17 cellular contexts compared by ENCODE assay signal in the genomic region with DNA sequence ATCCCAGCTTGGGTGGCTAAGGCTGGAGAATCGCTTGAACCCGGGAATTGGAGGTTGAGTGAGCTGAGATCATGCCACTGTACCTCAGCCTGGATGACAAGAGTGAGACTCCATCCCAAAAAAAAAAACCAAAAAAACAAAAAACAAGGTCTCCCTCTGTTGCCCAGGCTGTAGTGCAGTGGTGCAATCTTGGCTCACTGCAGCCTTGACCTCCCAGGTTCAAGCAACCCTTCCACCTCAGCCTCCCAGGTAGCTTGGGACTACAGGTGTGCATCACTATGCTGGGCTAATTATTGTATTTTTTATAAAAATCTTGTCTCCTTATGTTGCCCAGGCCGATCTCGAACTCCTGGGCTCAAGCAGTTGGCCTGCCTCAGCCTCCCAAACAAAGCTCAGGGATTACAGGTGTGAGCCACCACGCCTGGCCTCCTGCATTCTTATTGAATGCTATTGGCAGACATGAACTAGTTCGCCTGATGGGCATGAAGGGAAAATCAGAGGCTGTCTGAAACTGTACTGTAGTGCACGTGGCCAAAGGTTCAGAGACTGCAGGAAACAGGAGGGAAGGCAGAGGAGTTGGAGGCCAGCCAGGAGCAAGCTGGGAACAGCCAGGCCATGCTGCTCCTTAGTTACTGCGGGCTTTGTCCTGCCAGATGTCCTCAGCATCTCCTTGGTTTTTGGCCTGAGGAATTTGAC. TPM values are rescaled to one million over a fixed set of nuclear protein-coding genes. Genes with fewer than 3 reads are reported as not detected.
DNase-seq lines count a peak whose midpoint lies in the region; ATAC-seq, FAIRE-seq and TF ChIP-seq lines count a peak whose summit lies in the region.
"Had no signal": no experiment of that assay in that cellular context is flagged by ENCODE, and none has a peak within 500 bp of the region (broad histone marks: within the 10 kb centered on the region; RNA-seq: fewer than 3 reads in every experiment).

No MANE protein-coding gene starts in this region.

- dilution Hi-C loops in endothelial cell of umbilical vein (cut with MboI; ENCODE audit: extremely low pct_ligation_motif_present, low sequenced_read_pairs), result no loop called here

- H3K9me3 ChIP-seq in endothelial cell of umbilical vein (replicated peaks; ENCODE audit: control insufficient read depth, insufficient read depth, low read length), result no peaks in the 10 kb centered on the region
- H3K9me3 ChIP-seq: SJSA1, thoracic aorta had no signal

- CTCF ChIA-PET in endothelial cell of umbilical vein (lab: Charles Lee), result interaction anchor here (1.0 to 1.2 kb wide), 3 partner anchors 11 to 42 kb away, joined by 3 to 6 read pairs (median 3); partner anchors contain the start of gene ASXL2

- no peak overlapping the region for H3K27ac Mint-ChIP-seq in endothelial cell (ENCODE audit: unreplicated experiment)
- H3K27ac Mint-ChIP-seq: activated naive CD4-positive, alpha-beta T cell treated with anti-CD3 and anti-CD28 coated beads, Interleukin-2, amount 50 U/mL, for 24 hours had no signal

- TF ChIP-seq CTCF in endothelial cell of umbilical vein (IDR thresholded peaks at IDR 0.05; ENCODE audit: extremely low read depth in 1 of 2, insufficient read depth in 1 of 2, low read depth in 1 of 2, low read length in 2 of 2) (no peak), endothelial cell (IDR thresholded peaks at IDR 0.05; ENCODE audit: unreplicated experiment) (no peak)

- DNase-seq in EL (peak; percentile 55), NCI-H446 treated with DMSO at 0.1 percent for 48 hours (lab: John Stamatoyannopoulos, UW) (peak; percentile 82), endothelial cell of umbilical vein (ENCODE audit: low read depth, low spot score) (peak; percentile 79), myocyte (ENCODE audit: low read depth) (peak; percentile 19), endothelial cell (ENCODE audit: low spot score) (no peak), cortex of kidney (lab: John Stamatoyannopoulos, UW) (no peak)
- DNase-seq: activated CD4-positive, alpha-beta T cell treated with anti-CD3 and anti-CD28 coated beads, Interleukin-2, amount 50 U/mL, for 4 hours; DMS153; NCI-H226; stimulated activated CD4-positive, alpha-beta T cell treated with anti-CD3 and anti-CD28 coated beads, Interleukin-4, amount 100 ng/mL, for 4 hours had no signal

- H3K27me3 Mint-ChIP-seq in endothelial cell (ENCODE audit: unreplicated experiment), result peaks cover 3% of the 10 kb centered on the region
- H3K27me3 Mint-ChIP-seq: activated naive CD4-positive, alpha-beta T cell treated with anti-CD3 and anti-CD28 coated beads, Interleukin-2, amount 50 U/mL, for 24 hours had no signal

- POLR2A ChIA-PET in endothelial cell of umbilical vein (lab: Charles Lee), result interaction anchor here (0.7 kb wide), 1 partner anchor 486 kb away, joined by 7 read pairs; no protein-coding TSS in a partner anchor

- no peak overlapping the region for H3K27ac ChIP-seq in endothelial cell of umbilical vein (ENCODE audit: insufficient read depth, low read depth, low read length)
- H3K27ac ChIP-seq: KMS-11, SJSA1, thoracic aorta had no signal

- BruUV-seq in endothelial cell of umbilical vein (replicated peaks; lab: Mats Ljungman, UMichigan), result no TSS peak

- no peaks in the 10 kb centered on the region for H4K20me1 ChIP-seq in endothelial cell of umbilical vein (replicated peaks; ENCODE audit: control insufficient read depth, extremely low read depth, insufficient read depth, low read length)

- H3K79me2 ChIP-seq in endothelial cell of umbilical vein (ENCODE audit: control insufficient read depth, insufficient read depth, low read length), result no peaks in the 10 kb centered on the region

- H3K4me3 ChIP-seq in endothelial cell of umbilical vein (replicated peaks in 1 of 3; ENCODE audit: insufficient read depth in 1 of 3, low read depth in 1 of 3, low read length in 3 of 3), result no peak overlapping the region
- H3K4me3 ChIP-seq: SJSA1, thoracic aorta had no signal

- H3K27me3 ChIP-seq in endothelial cell of umbilical vein (ENCODE audit: control insufficient read depth in 2 of 2, insufficient read depth in 2 of 2, low read length in 2 of 2), result peaks cover 2% of the 10 kb centered on the region in 2 experiments
- H3K27me3 ChIP-seq: SJSA1 had no signal

- H3K36me3 Mint-ChIP-seq in endothelial cell (ENCODE audit: low read depth, unreplicated experiment), result no peaks in the 10 kb centered on the region
- H3K36me3 Mint-ChIP-seq: activated naive CD4-positive, alpha-beta T cell treated with anti-CD3 and anti-CD28 coated beads, Interleukin-2, amount 50 U/mL, for 24 hours had no signal

- H3K36me3 ChIP-seq in endothelial cell of umbilical vein (ENCODE audit: control insufficient read depth in 2 of 2, extremely low read depth in 1 of 2, insufficient read depth in 2 of 2, low read length in 2 of 2), result no peaks in the 10 kb centered on the region
- H3K36me3 ChIP-seq: SJSA1, thoracic aorta had no signal

- no peaks in the 10 kb centered on the region for H3K9me1 ChIP-seq in endothelial cell of umbilical vein (replicated peaks; ENCODE audit: control insufficient read depth, extremely low read depth, insufficient read depth, low read length)

- H3K4me1 ChIP-seq in endothelial cell of umbilical vein (ENCODE audit: control insufficient read depth, extremely low read depth, insufficient read depth, low read length), result no peaks in the 10 kb centered on the region

- no peak overlapping the region for H3K4me2 ChIP-seq in endothelial cell of umbilical vein (ENCODE audit: insufficient read depth, low read length)
- H3K4me2 ChIP-seq: KMS-11 had no signal

- peak; percentile 92 for FAIRE-seq in endothelial cell of umbilical vein (lab: Jason Lieb, UNC)
- FAIRE-seq: islet of Langerhans had no signal

- H2AFZ ChIP-seq in endothelial cell of umbilical vein (ENCODE audit: low read depth, low read length), result no peak overlapping the region

- H3K9me3 Mint-ChIP-seq in endothelial cell (ENCODE audit: unreplicated experiment), result no peaks in the 10 kb centered on the region
- H3K9me3 Mint-ChIP-seq: activated naive CD4-positive, alpha-beta T cell treated with anti-CD3 and anti-CD28 coated beads, Interleukin-2, amount 50 U/mL, for 24 hours had no signal

- peaks cover 2% of the 10 kb centered on the region for H3K4me1 Mint-ChIP-seq in endothelial cell (ENCODE audit: unreplicated experiment)
- H3K4me1 Mint-ChIP-seq: activated naive CD4-positive, alpha-beta T cell treated with anti-CD3 and anti-CD28 coated beads, Interleukin-2, amount 50 U/mL, for 24 hours had no signal

- no peak overlapping the region for H3K9ac ChIP-seq in endothelial cell of umbilical vein (replicated peaks; ENCODE audit: extremely low read depth, insufficient read depth, low read length)
- H3K9ac ChIP-seq: KMS-11 had no signal

- no peak overlapping the region for H3K4me3 Mint-ChIP-seq in endothelial cell (ENCODE audit: unreplicated experiment)
- H3K4me3 Mint-ChIP-seq: activated naive CD4-positive, alpha-beta T cell treated with anti-CD3 and anti-CD28 coated beads, Interleukin-2, amount 50 U/mL, for 24 hours had no signal

- TF ChIP-seq POLR2A in endothelial cell of umbilical vein (IDR thresholded peaks at IDR 0.05; ENCODE audit: low read depth, low read length), result no peak

- intact Hi-C loops in endothelial cell of umbilical vein (cut with micrococcal nuclease), result no loop called here

- ATAC-seq in HG02938 (IDR thresholded peaks at IDR 0.05; ENCODE audit: unreplicated experiment) (no peak), HG02973 (IDR thresholded peaks at IDR 0.05; ENCODE audit: unreplicated experiment) (no peak)

TF ChIP-seq in endothelial cell of umbilical vein, 7 proteins besides CTCF, POLR2A, EP300 and RAD21:
- TF ChIP-seq GATA2 (IDR thresholded peaks at IDR 0.05; ENCODE audit: insufficient read depth, insufficient read length, low read depth, low read length), result no peak
- no peak for TF ChIP-seq POLR2AphosphoS5 (IDR thresholded peaks at IDR 0.05; ENCODE audit: insufficient read depth, low read depth, low read length)
- TF ChIP-seq JUN (IDR thresholded peaks at IDR 0.05; ENCODE audit: borderline replicate concordance, insufficient read depth, insufficient read length, low read depth), result no peak
- TF ChIP-seq FOS (IDR thresholded peaks at IDR 0.05; ENCODE audit: borderline replicate concordance, insufficient read depth, low read length), result no peak

RNA-seq across cellular contexts. Expression of gene ASXL2, which starts 16.0 kb away (rescaled TPM):
- 30.6 and 33.8 TPM in 2 replicates for total RNA-seq in endothelial cell of umbilical vein
- 5.2 and 6.1 TPM in 2 replicates for polyA plus RNA-seq in endothelial cell of umbilical vein
- 7.0 and 7.3 TPM in 2 replicates for polyA plus RNA-seq in endothelial cell of umbilical vein (2011; cell fraction: cytosol; rRNA removed)
- 15.2 and 16.0 TPM in 2 replicates for polyA plus RNA-seq in endothelial cell of umbilical vein (2011; cell fraction: nucleus; rRNA removed)
- 14.5 and 16.9 TPM in 2 replicates for polyA plus RNA-seq in endothelial cell of umbilical vein (2012)
- polyA minus RNA-seq in endothelial cell of umbilical vein, result 18.7 and 20.8 TPM in 2 replicates
- polyA minus RNA-seq in endothelial cell of umbilical vein (2011; cell fraction: cytosol; rRNA and poly(A)+ RNA removed), result 14.2 TPM
- polyA minus RNA-seq in endothelial cell of umbilical vein (2011; cell fraction: nucleus; rRNA and poly(A)+ RNA removed), result 19.4 and 27.7 TPM in 2 replicates
- 14.0 and 15.4 TPM in 2 replicates for total RNA-seq in myocyte
- polyA plus RNA-seq in myocyte (2012), result 7.4 TPM
- 33.4 TPM for total RNA-seq in endothelial cell (ENCODE audit: unreplicated experiment)

Comparison
In these comparisons a context has a peak if more than half of its experiments do, and no peak if none do; other contexts are left out.
1. DNase-seq: peak in EL (single experiment), NCI-H446 treated with DMSO at 0.1 percent for 48 hours (single experiment), endothelial cell of umbilical vein (single experiment) and myocyte (single experiment); none in endothelial cell (single experiment) and cortex of kidney (single experiment).